12 cellular contexts compared by ENCODE assay signal in the genomic region with DNA sequence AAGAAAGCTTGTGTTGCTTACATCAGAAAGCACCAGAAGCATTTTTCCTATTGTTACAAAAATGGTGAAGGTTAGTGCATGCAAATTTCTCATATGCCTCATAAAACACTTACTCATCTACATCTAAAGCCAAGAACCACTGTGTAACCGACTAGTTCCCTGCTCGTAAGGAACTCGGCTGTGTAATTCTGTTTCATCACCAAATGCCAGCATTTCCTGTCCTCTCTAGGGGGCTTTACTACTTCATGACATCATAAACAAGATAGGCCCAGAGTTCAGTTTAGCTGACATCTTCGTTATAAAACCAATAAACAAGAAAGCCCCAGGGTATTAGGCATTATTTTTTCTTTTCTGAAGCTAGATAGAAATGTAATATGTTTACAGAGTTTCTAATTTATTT.
DNase-seq lines count a peak whose midpoint lies in the region; ATAC-seq and TF ChIP-seq lines count a peak whose summit lies in the region.
"Had no signal": no experiment of that assay in that cellular context is flagged by ENCODE, and none has a peak within 500 bp of the region (broad histone marks: within the 10 kb centered on the region; RNA-seq: fewer than 3 reads in every experiment).

No MANE protein-coding gene starts in this region.

- H3K27ac ChIP-seq in brain microvascular endothelial cell (peak overlapping the region; percentile 60), body of pancreas (no peak overlapping the region)
- no peak overlapping the region for H3K27ac ChIP-seq in naive thymus-derived CD4-positive, alpha-beta T cell (ENCODE audit: low read depth, low read length)

- no peaks in the 10 kb centered on the region for H3K9me3 Mint-ChIP-seq in naive thymus-derived CD4-positive, alpha-beta T cell
- H3K9me3 Mint-ChIP-seq: memory B cell had no signal

- H3K36me3 Mint-ChIP-seq in naive thymus-derived CD4-positive, alpha-beta T cell, result no peaks in the 10 kb centered on the region
- H3K36me3 Mint-ChIP-seq in T-helper 17 cell (ENCODE audit: low read depth), result no peaks in the 10 kb centered on the region
- H3K36me3 Mint-ChIP-seq: memory B cell had no signal

- in situ Hi-C loops in brain microvascular endothelial cell (cut with HindIII; ENCODE audit: low pct_ligation_motif_present, low sequenced_read_pairs), result no loop called here

- H3K27me3 ChIP-seq in brain microvascular endothelial cell (replicated peaks) (no peaks in the 10 kb centered on the region), body of pancreas (no peaks in the 10 kb centered on the region)
- no peaks in the 10 kb centered on the region for H3K27me3 ChIP-seq in naive thymus-derived CD4-positive, alpha-beta T cell (ENCODE audit: control insufficient read depth in 2 of 2, insufficient read depth in 2 of 2, low read length in 2 of 2)

- H3K27me3 Mint-ChIP-seq in naive thymus-derived CD4-positive, alpha-beta T cell, result peaks cover 0 to 16% (median 5%) of the 10 kb centered on the region in 5 donors
- H3K27me3 Mint-ChIP-seq in T-helper 17 cell, result peaks cover 24% of the 10 kb centered on the region

- POLR2A ChIA-PET in naive thymus-derived CD4-positive, alpha-beta T cell (lab: Charles Lee), result no interaction called here

- H3K4me3 ChIP-seq in AG10803 (ENCODE audit: low read length), result no peak overlapping the region
- no peak overlapping the region for H3K4me3 ChIP-seq in brain microvascular endothelial cell (ENCODE audit: low read depth, low read length)
- no peak overlapping the region for H3K4me3 ChIP-seq in naive thymus-derived CD4-positive, alpha-beta T cell (ENCODE audit: low read length)
- no peak overlapping the region for H3K4me3 ChIP-seq in body of pancreas

- WGBS in body of pancreas, 2 donors, result 38 to 56% methylated on average over 4 of the region's 4 CpGs

- peak; percentile 22 for ATAC-seq in naive thymus-derived CD4-positive, alpha-beta T cell
- no peak for ATAC-seq in T-helper 17 cell
- no peak for ATAC-seq in body of pancreas

- intact Hi-C loops in naive thymus-derived CD4-positive, alpha-beta T cell (cut with micrococcal nuclease), result no loop called here
- intact Hi-C loops in body of pancreas (cut with DNase I), result no loop called here

- CTCF ChIA-PET in naive thymus-derived CD4-positive, alpha-beta T cell (lab: Charles Lee), result no interaction called here

- H3K4me1 Mint-ChIP-seq in naive thymus-derived CD4-positive, alpha-beta T cell, result no peaks in the 10 kb centered on the region
- no peaks in the 10 kb centered on the region for H3K4me1 Mint-ChIP-seq in T-helper 17 cell
- H3K4me1 Mint-ChIP-seq: memory B cell had no signal

- no peaks in the 10 kb centered on the region for H3K4me1 ChIP-seq in naive thymus-derived CD4-positive, alpha-beta T cell (ENCODE audit: control insufficient read depth in 2 of 2, insufficient read depth in 2 of 2, low read length in 2 of 2)
- H3K4me1 ChIP-seq in body of pancreas, result no peaks in the 10 kb centered on the region

- H3K36me3 ChIP-seq in brain microvascular endothelial cell (replicated peaks), result no peaks in the 10 kb centered on the region
- H3K36me3 ChIP-seq in naive thymus-derived CD4-positive, alpha-beta T cell (ENCODE audit: control insufficient read depth in 2 of 3, insufficient read depth in 3 of 3, low read length in 3 of 3), result no peaks in the 10 kb centered on the region
- H3K36me3 ChIP-seq in body of pancreas (replicated peaks in 1 of 2; ENCODE audit: insufficient read depth in 1 of 2, low read depth in 2 of 2), result no peaks in the 10 kb centered on the region

- TF ChIP-seq CTCF in AG10803 (conservative IDR thresholded peaks at IDR 0.05; ENCODE audit: low read length), result no peak
- TF ChIP-seq CTCF in brain microvascular endothelial cell (IDR thresholded peaks at IDR 0.05; ENCODE audit: low read depth, low read length, missing control alignments), result no peak
- no peak for TF ChIP-seq CTCF in body of pancreas (IDR thresholded peaks at IDR 0.05)

- H3K27ac Mint-ChIP-seq in naive thymus-derived CD4-positive, alpha-beta T cell, result no peak overlapping the region
- no peak overlapping the region for H3K27ac Mint-ChIP-seq in T-helper 17 cell
- H3K27ac Mint-ChIP-seq: memory B cell had no signal

- DNase-seq in AG10803 (ENCODE audit: low read depth), result peak; percentile 92
- DNase-seq in LHCN-M2 (ENCODE audit: low read depth), result peak; percentile 87
- DNase-seq in brain microvascular endothelial cell, result peak; percentile 93
- no peak for DNase-seq in naive thymus-derived CD4-positive, alpha-beta T cell
- DNase-seq in stimulated activated naive CD4-positive, alpha-beta T cell treated with Interleukin-2 at 50 U/mL for 16 hours (lab: John Stamatoyannopoulos, UW), result no peak
- no peak for DNase-seq in T-helper 17 cell
- DNase-seq in UCSD-AML1 (lab: John Stamatoyannopoulos, UW; ENCODE audit: unreplicated experiment), result no peak
- DNase-seq in body of pancreas, result no peak
- DNase-seq: activated naive CD4-positive, alpha-beta T cell treated with anti-CD3 and anti-CD28 coated beads, Interleukin-2, amount 50 U/mL, for 16 hours; NCI-H1092; small intestine had no signal

- no peak overlapping the region for H3K4me3 Mint-ChIP-seq in naive thymus-derived CD4-positive, alpha-beta T cell
- no peak overlapping the region for H3K4me3 Mint-ChIP-seq in T-helper 17 cell
- H3K4me3 Mint-ChIP-seq: memory B cell had no signal

- H3K9me3 ChIP-seq in naive thymus-derived CD4-positive, alpha-beta T cell (ENCODE audit: control insufficient read depth in 2 of 3, low read length in 3 of 3), result no peaks in the 10 kb centered on the region
- H3K9me3 ChIP-seq in T-helper 17 cell (ENCODE audit: control insufficient read depth, low read length, poor library complexity, severe bottlenecking) (no peaks in the 10 kb centered on the region), body of pancreas (no peaks in the 10 kb centered on the region)

- no peak for TF ChIP-seq POLR2A in body of pancreas (IDR thresholded peaks at IDR 0.05)

Comparison
In these comparisons a context has a peak if more than half of its experiments do, and no peak if none do; other contexts are left out.
1. DNase-seq: peak in AG10803 (single experiment), LHCN-M2 (single experiment) and brain microvascular endothelial cell (single experiment); none in naive thymus-derived CD4-positive, alpha-beta T cell (0 of 9), stimulated activated naive CD4-positive, alpha-beta T cell treated with Interleukin-2 at 50 U/mL for 16 hours (single experiment), T-helper 17 cell (0 of 3), UCSD-AML1 (single experiment) and body of pancreas (0 of 4).